In the genomic region with DNA sequence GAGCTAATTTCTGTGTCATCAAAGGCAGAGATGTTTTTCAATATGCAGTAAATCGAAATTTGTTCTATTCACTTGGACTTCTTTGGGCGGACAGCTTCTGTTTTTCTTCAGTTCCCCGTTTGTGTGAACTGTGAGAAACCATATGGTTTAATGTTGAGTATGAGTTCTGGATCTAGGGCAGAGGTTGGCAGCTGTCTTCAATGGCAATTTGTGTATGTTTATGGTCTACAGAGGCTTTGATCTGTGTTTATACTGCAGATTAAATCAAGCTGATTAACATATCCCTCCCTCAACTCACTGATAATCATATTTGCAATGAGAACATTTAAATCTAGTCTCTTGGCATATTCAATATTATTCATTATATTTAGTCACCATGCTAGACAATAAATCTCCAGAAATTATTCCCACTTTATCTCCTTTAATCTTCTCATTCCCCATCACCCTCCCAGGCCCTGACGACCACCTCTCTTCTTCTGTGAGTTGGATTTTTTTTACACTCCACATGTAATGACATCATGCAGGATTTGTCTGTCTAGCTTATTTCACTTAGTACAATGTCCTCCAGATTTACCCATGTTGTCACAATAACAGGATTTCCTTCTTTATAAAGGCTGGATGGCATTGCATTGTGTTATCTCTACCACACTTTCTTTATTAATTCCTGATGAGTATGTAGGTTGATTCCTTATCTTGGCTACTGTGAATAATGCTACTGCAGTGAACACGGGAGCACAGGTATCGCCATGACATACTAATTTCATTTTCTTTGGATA, we compare ENCODE assay signal across 16 cellular contexts. TPM values are rescaled to one million over a fixed set of nuclear protein-coding genes. Genes with fewer than 3 reads are reported as not detected.
A peak's percentile ranks its signal among the peaks of the same experiment; 100 is the strongest.
DNase-seq lines count a peak whose midpoint lies in the region; ATAC-seq and TF ChIP-seq lines count a peak whose summit lies in the region.
"Had no signal": no experiment of that assay in that cellular context is flagged by ENCODE, and none has a peak within 500 bp of the region (broad histone marks: within the 10 kb centered on the region; RNA-seq: fewer than 3 reads in every experiment).

No MANE protein-coding gene starts in this region.

- H3K36me3 Mint-ChIP-seq in dendritic cell treated with granulocyte-macrophage colony-stimulating factor and Interleukin-4, amounts not matched to agents 40 ng/mL and 50 ng/mL, for 4 days (ENCODE audit: low read depth) = peaks cover 40% of the 10 kb centered on the region

- no peak for TF ChIP-seq CTCF in lower lobe of right lung (IDR thresholded peaks at IDR 0.05)
- no peak for TF ChIP-seq CTCF in transverse colon (IDR thresholded peaks at IDR 0.05)

- ATAC-seq in lower lobe of right lung = no peak
- ATAC-seq in esophagus mucosa = no peak

- DNase-seq in NCI-H82 (lab: John Stamatoyannopoulos, UW) (peak; percentile 12), NCI-H82 treated with DMSO at 0.1 percent for 48 hours (lab: John Stamatoyannopoulos, UW; ENCODE audit: unreplicated experiment) (no peak), lower lobe of right lung (no peak), transverse colon (no peak), NCI-H2029 treated with DMSO at 0.1 percent for 48 hours (lab: John Stamatoyannopoulos, UW) (no peak), DMS53 (lab: John Stamatoyannopoulos, UW) (no peak)
- DNase-seq: 8988T; activated CD4-positive, alpha-beta T cell treated with anti-CD3 and anti-CD28 coated beads for 4 hours; foreskin melanocyte; NCI-H1105 treated with DMSO at 0.1 percent for 48 hours; NCI-H2171; NCI-H748 treated with DMSO at 0.1 percent for 48 hours; posterior cingulate gyrus; stimulated activated CD4-positive, alpha-beta T cell treated with anti-CD3 and anti-CD28 coated beads, Interleukin-2, amount 100 ng/mL, for 48 hours had no signal

- peak overlapping the region; percentile 79 for H3K27ac Mint-ChIP-seq in dendritic cell treated with granulocyte-macrophage colony-stimulating factor and Interleukin-4, amounts not matched to agents 40 ng/mL and 50 ng/mL, for 4 days

- no peaks in the 10 kb centered on the region for H3K9me3 ChIP-seq in lower lobe of right lung
- H3K9me3 ChIP-seq in transverse colon = no peaks in the 10 kb centered on the region

- TF ChIP-seq POLR2A in transverse colon (IDR thresholded peaks at IDR 0.05) = no peak

- peak overlapping the region; percentile 53 for H3K27ac ChIP-seq in lower lobe of right lung
- peak overlapping the region in 3 of 4 donors; percentile 2 to 25 (median 6) for H3K27ac ChIP-seq in transverse colon

- peaks cover 43% of the 10 kb centered on the region for H3K4me1 Mint-ChIP-seq in dendritic cell treated with granulocyte-macrophage colony-stimulating factor and Interleukin-4, amounts not matched to agents 40 ng/mL and 50 ng/mL, for 4 days (ENCODE audit: low read depth)

- H3K4me3 ChIP-seq in lower lobe of right lung = peak overlapping the region; percentile 9
- H3K4me3 ChIP-seq in transverse colon = no peak overlapping the region

- no peaks in the 10 kb centered on the region for H3K27me3 ChIP-seq in lower lobe of right lung (ENCODE audit: low read depth)
- no peaks in the 10 kb centered on the region for H3K27me3 ChIP-seq in transverse colon

- WGBS in transverse colon (ENCODE audit: low coverage in 1 of 2), 2 donors = 57 to 64% methylated on average over 3 to 6 of the region's 6 CpGs

- no peak overlapping the region for H3K4me3 Mint-ChIP-seq in dendritic cell treated with granulocyte-macrophage colony-stimulating factor and Interleukin-4, amounts not matched to agents 40 ng/mL and 50 ng/mL, for 4 days

- TF ChIP-seq EP300 in transverse colon (IDR thresholded peaks at IDR 0.05; ENCODE audit: low read depth) = no peak

- peaks cover 28% of the 10 kb centered on the region for H3K36me3 ChIP-seq in lower lobe of right lung
- H3K36me3 ChIP-seq in transverse colon = no peaks in the 10 kb centered on the region

- peaks cover 24% of the 10 kb centered on the region for H3K4me1 ChIP-seq in lower lobe of right lung
- peaks cover 0 to 5% (median 0%) of the 10 kb centered on the region in 4 donors for H3K4me1 ChIP-seq in transverse colon

- no peaks in the 10 kb centered on the region for H3K9me3 Mint-ChIP-seq in dendritic cell treated with granulocyte-macrophage colony-stimulating factor and Interleukin-4, amounts not matched to agents 40 ng/mL and 50 ng/mL, for 4 days

- in situ Hi-C loops in transverse colon (cut with MboI; ENCODE audit: low pct_ligation_motif_present in 1 of 4, low pct_unique_long_range_greater_than_20kb in 1 of 4, low sequenced_read_pairs in 3 of 4) = no loop called here

- intact Hi-C loops in dendritic cell treated with granulocyte-macrophage colony-stimulating factor and Interleukin-4, amounts not matched to agents 40 ng/mL and 50 ng/mL, for 4 days (cut with micrococcal nuclease) = no loop called here
- intact Hi-C loops in lower lobe of right lung (cut with DNase I) (no loop called here), transverse colon (cut with DNase I; ENCODE audit: low total_unique reads) (no loop called here)

- H3K27me3 Mint-ChIP-seq in dendritic cell treated with granulocyte-macrophage colony-stimulating factor and Interleukin-4, amounts not matched to agents 40 ng/mL and 50 ng/mL, for 4 days = no peaks in the 10 kb centered on the region

RNA-seq across cellular contexts. Expression of a gene that starts 9.0 kb away (rescaled TPM):
- total RNA-seq in lower lobe of right lung (36.6 TPM), transverse colon (10 to 100 TPM in 1 of 4 donors, 1 to 10 TPM in 3; 3.7 to 15.7 (median 5.8) TPM), esophagus mucosa (4.6 TPM)
